In genomic region chr15:36332301-36332700, GRCh38 we compare ENCODE assay signal across 1 cellular context.
TF ChIP-seq lines count a peak whose summit lies in the region.

No MANE protein-coding gene starts in this region.

TF ChIP-seq in HepG2, 621 proteins besides CTCF, POLR2A, EP300 and RAD21 (continued from another document):
- TF ChIP-seq ZBTB49 (CRISPR knock-in tag; IDR thresholded peaks at IDR 0.05; ENCODE audit: borderline replicate concordance) (no peak), MED13 (CRISPR knock-in tag; IDR thresholded peaks at IDR 0.05) (no peak), ZNF557 (CRISPR knock-in tag; IDR thresholded peaks at IDR 0.05) (no peak)
TF ChIP-seq in HepG2: peak in this region for 2.
